In the genomic region with DNA sequence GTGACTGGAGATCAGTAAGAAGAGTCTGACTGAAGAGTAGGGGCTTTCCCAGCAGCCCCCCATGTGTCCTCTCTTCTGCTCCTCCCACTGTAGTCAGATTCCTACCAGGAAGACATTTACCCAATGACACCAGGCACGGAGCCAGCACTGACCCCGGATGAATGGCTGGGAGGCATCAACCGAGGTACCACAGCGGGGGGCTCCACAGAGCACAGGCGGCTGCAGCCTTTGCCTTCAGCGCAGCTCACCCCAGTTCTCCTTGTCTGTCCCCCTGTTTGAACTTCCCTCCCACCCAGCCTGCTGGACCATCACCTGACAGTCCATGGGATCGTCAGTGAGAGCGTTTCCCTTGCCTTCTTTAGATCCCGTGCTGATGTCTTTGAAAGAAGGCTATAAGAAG, we compare ENCODE assay signal across 2 cellular contexts.
TF ChIP-seq lines count a peak whose summit lies in the region.

No MANE protein-coding gene starts in this region.

TF ChIP-seq in IMR-90, 13 proteins besides CTCF, POLR2A, EP300 and RAD21:
- TF ChIP-seq MXI1 (IDR thresholded peaks at IDR 0.05; ENCODE audit: borderline replicate concordance, low read depth, low read length) (no peak), CHD1 (IDR thresholded peaks at IDR 0.05; ENCODE audit: low read depth, low read length) (no peak), RFX5 (IDR thresholded peaks at IDR 0.05; ENCODE audit: low read depth, low read length) (no peak), FOS (IDR thresholded peaks at IDR 0.05; ENCODE audit: low read depth, low read length) (no peak), MAZ (IDR thresholded peaks at IDR 0.05; ENCODE audit: borderline replicate concordance, low read depth, low read length) (no peak), SMC3 (IDR thresholded peaks at IDR 0.05; ENCODE audit: low read depth, low read length) (no peak)

TF ChIP-seq in SK-N-SH, 30 proteins besides CTCF, POLR2A, EP300 and RAD21:
- no peak for TF ChIP-seq SMC3 (IDR thresholded peaks at IDR 0.05; ENCODE audit: low read depth, low read length)
- TF ChIP-seq, protein P1, sequence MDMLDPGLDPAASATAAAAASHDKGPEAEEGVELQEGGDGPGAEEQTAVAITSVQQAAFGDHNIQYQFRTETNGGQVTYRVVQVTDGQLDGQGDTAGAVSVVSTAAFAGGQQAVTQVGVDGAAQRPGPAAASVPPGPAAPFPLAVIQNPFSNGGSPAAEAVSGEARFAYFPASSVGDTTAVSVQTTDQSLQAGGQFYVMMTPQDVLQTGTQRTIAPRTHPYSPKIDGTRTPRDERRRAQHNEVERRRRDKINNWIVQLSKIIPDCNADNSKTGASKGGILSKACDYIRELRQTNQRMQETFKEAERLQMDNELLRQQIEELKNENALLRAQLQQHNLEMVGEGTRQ (IDR thresholded peaks at IDR 0.05; ENCODE audit: borderline replicate concordance, low read depth, low read length): no peak
- TF ChIP-seq, protein P2, sequence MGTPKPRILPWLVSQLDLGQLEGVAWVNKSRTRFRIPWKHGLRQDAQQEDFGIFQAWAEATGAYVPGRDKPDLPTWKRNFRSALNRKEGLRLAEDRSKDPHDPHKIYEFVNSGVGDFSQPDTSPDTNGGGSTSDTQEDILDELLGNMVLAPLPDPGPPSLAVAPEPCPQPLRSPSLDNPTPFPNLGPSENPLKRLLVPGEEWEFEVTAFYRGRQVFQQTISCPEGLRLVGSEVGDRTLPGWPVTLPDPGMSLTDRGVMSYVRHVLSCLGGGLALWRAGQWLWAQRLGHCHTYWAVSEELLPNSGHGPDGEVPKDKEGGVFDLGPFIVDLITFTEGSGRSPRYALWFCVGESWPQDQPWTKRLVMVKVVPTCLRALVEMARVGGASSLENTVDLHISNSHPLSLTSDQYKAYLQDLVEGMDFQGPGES (IDR thresholded peaks at IDR 0.05; ENCODE audit: low read depth, low read length): no peak
- no peak for TF ChIP-seq FOSL2 (IDR thresholded peaks at IDR 0.05; ENCODE audit: borderline replicate concordance, low read depth)
- TF ChIP-seq CHD2 (IDR thresholded peaks at IDR 0.05; ENCODE audit: low read length, partially characterized antibody): no peak
- TF ChIP-seq RFX5 (IDR thresholded peaks at IDR 0.05; ENCODE audit: low read length): no peak
- TF ChIP-seq YY1 (IDR thresholded peaks at IDR 0.05; ENCODE audit: low read depth): no peak
- no peak for TF ChIP-seq POLR2AphosphoS5 (IDR thresholded peaks at IDR 0.05; ENCODE audit: low read depth, low read length)
- no peak for TF ChIP-seq NFIC (IDR thresholded peaks at IDR 0.05; ENCODE audit: borderline replicate concordance)
- TF ChIP-seq FOXJ3 (CRISPR knock-in tag; IDR thresholded peaks at IDR 0.05): no peak
- TF ChIP-seq, protein P3, sequence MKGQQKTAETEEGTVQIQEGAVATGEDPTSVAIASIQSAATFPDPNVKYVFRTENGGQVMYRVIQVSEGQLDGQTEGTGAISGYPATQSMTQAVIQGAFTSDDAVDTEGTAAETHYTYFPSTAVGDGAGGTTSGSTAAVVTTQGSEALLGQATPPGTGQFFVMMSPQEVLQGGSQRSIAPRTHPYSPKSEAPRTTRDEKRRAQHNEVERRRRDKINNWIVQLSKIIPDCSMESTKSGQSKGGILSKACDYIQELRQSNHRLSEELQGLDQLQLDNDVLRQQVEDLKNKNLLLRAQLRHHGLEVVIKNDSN (IDR thresholded peaks at IDR 0.05; ENCODE audit: borderline replicate concordance, low read depth): no peak
- TF ChIP-seq RXRA (IDR thresholded peaks at IDR 0.05; ENCODE audit: borderline replicate concordance, low read depth): no peak
- no peak for TF ChIP-seq ELF1 (IDR thresholded peaks at IDR 0.05)
- no peak for TF ChIP-seq TEAD4 (IDR thresholded peaks at IDR 0.05; ENCODE audit: borderline replicate concordance, insufficient read depth)
- TF ChIP-seq JUND (IDR thresholded peaks at IDR 0.05): no peak
- TF ChIP-seq, protein P4, sequence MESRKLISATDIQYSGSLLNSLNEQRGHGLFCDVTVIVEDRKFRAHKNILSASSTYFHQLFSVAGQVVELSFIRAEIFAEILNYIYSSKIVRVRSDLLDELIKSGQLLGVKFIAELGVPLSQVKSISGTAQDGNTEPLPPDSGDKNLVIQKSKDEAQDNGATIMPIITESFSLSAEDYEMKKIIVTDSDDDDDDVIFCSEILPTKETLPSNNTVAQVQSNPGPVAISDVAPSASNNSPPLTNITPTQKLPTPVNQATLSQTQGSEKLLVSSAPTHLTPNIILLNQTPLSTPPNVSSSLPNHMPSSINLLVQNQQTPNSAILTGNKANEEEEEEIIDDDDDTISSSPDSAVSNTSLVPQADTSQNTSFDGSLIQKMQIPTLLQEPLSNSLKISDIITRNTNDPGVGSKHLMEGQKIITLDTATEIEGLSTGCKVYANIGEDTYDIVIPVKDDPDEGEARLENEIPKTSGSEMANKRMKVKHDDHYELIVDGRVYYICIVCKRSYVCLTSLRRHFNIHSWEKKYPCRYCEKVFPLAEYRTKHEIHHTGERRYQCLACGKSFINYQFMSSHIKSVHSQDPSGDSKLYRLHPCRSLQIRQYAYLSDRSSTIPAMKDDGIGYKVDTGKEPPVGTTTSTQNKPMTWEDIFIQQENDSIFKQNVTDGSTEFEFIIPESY (IDR thresholded peaks at IDR 0.05; ENCODE audit: borderline replicate concordance, low read depth): no peak
- no peak for TF ChIP-seq MEF2A (IDR thresholded peaks at IDR 0.05; ENCODE audit: borderline replicate concordance, low read depth)
